In genomic region chr10:121099601-121100000, GRCh38 we compare ENCODE assay signal across 1 cellular context.
A peak's percentile ranks its signal among the peaks of the same experiment; 100 is the strongest.
TF ChIP-seq lines count a peak whose summit lies in the region.

No MANE protein-coding gene starts in this region.

TF ChIP-seq in HepG2, 621 proteins besides CTCF, POLR2A, EP300 and RAD21 (continued from another document):
- 0 out of 2 replicates have a peak, but pooled peaks have one; percentile 28 for TF ChIP-seq ZBTB34 (CRISPR knock-in tag; IDR thresholded peaks at IDR 0.05)
- TF ChIP-seq NR2F6 (IDR thresholded peaks at IDR 0.05): peak; percentile 42; the same call in 1 of the 2 replicates
- TF ChIP-seq NR2F6 (CRISPR knock-in tag; IDR thresholded peaks at IDR 0.05): no peak
- TF ChIP-seq ZNF558 (CRISPR knock-in tag; IDR thresholded peaks at IDR 0.05; ENCODE audit: borderline replicate concordance): no peak
- TF ChIP-seq ZNF160 (CRISPR knock-in tag; IDR thresholded peaks at IDR 0.05): no peak
- TF ChIP-seq SOX6 (IDR thresholded peaks at IDR 0.05): no peak
- peak; percentile 40; the same call in 1 of the 2 replicates for TF ChIP-seq SOX6 (CRISPR knock-in tag; IDR thresholded peaks at IDR 0.05)
- no peak for TF ChIP-seq ARHGAP35 (CRISPR knock-in tag; IDR thresholded peaks at IDR 0.05; ENCODE audit: borderline replicate concordance)
